Comparison of ENCODE assay signal across 1 cellular context in genomic region chr17:76193616-76194015, GRCh38.
A peak's percentile ranks its signal among the peaks of the same experiment; 100 is the strongest.
TF ChIP-seq lines count a peak whose summit lies in the region.

No MANE protein-coding gene starts in this region.

TF ChIP-seq in K562, 482 proteins besides CTCF, POLR2A, EP300 and RAD21 (continued from another document and continues in another):
- TF ChIP-seq ATF3 (IDR thresholded peaks at IDR 0.05) (no peak), ATF3 (CRISPR knock-in tag; conservative IDR thresholded peaks at IDR 0.05) (no peak), NKRF (IDR thresholded peaks at IDR 0.05; ENCODE audit: borderline replicate concordance) (no peak), KLF16 (IDR thresholded peaks at IDR 0.05) (no peak), HNRNPLL (IDR thresholded peaks at IDR 0.05; ENCODE audit: low read depth, low read length, poor library complexity, severe bottlenecking) (no peak), SETDB1 (IDR thresholded peaks at IDR 0.05; ENCODE audit: low read length) (no peak), NONO (IDR thresholded peaks at IDR 0.05; ENCODE audit: low read depth in 2 of 2, low read length in 1 of 2) (no peak), GATA2 (CRISPR knock-in tag; IDR thresholded peaks at IDR 0.05) (0 out of 2 replicates have a peak, but pooled peaks have one; percentile 38), ZNF239 (CRISPR knock-in tag; IDR thresholded peaks at IDR 0.05) (no peak), TAF7 (tag; IDR thresholded peaks at IDR 0.05) (no peak), PCBP2 (IDR thresholded peaks at IDR 0.05; ENCODE audit: low read depth, low read length, poor library complexity, severe bottlenecking) (no peak), TCF7 (IDR thresholded peaks at IDR 0.05; ENCODE audit: borderline replicate concordance) (no peak), RHOXF2B (CRISPR knock-in tag; conservative IDR thresholded peaks at IDR 0.05) (no peak), MYC (IDR thresholded peaks at IDR 0.05; ENCODE audit: low read depth, low read length) (0 out of 2 replicates have a peak, but pooled peaks have one; percentile 15), MYC (CRISPR knock-in tag; IDR thresholded peaks at IDR 0.05; ENCODE audit: borderline replicate concordance, low read depth) (no peak), SMAD4 (CRISPR knock-in tag; conservative IDR thresholded peaks at IDR 0.05) (no peak), ZNF263 (CRISPR knock-in tag; IDR thresholded peaks at IDR 0.05; ENCODE audit: borderline replicate concordance) (no peak), CTBP1 (IDR thresholded peaks at IDR 0.05; ENCODE audit: borderline replicate concordance) (peak; percentile 93), ZFP91 (CRISPR knock-in tag; IDR thresholded peaks at IDR 0.05) (no peak), ZBTB1 (CRISPR knock-in tag; IDR thresholded peaks at IDR 0.05; ENCODE audit: borderline replicate concordance, low read depth) (no peak), PHB2 (IDR thresholded peaks at IDR 0.05; ENCODE audit: low read depth) (no peak), MAFK (IDR thresholded peaks at IDR 0.05; ENCODE audit: low read length) (no peak), POLR3A (IDR thresholded peaks at IDR 0.05; ENCODE audit: borderline replicate concordance, extremely low read depth, insufficient read depth, insufficient read length) (no peak), IFI16 (CRISPR knock-in tag; IDR thresholded peaks at IDR 0.05) (no peak), MIER1 (IDR thresholded peaks at IDR 0.05; ENCODE audit: low read depth) (no peak), HBP1 (CRISPR knock-in tag; IDR thresholded peaks at IDR 0.05) (no peak), ZNF354B (CRISPR knock-in tag; IDR thresholded peaks at IDR 0.05) (no peak)
- TF ChIP-seq, protein P1, sequence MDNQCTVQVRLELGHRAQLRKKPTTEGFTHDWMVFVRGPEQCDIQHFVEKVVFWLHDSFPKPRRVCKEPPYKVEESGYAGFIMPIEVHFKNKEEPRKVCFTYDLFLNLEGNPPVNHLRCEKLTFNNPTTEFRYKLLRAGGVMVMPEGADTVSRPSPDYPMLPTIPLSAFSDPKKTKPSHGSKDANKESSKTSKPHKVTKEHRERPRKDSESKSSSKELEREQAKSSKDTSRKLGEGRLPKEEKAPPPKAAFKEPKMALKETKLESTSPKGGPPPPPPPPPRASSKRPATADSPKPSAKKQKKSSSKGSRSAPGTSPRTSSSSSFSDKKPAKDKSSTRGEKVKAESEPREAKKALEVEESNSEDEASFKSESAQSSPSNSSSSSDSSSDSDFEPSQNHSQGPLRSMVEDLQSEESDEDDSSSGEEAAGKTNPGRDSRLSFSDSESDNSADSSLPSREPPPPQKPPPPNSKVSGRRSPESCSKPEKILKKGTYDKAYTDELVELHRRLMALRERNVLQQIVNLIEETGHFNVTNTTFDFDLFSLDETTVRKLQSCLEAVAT (IDR thresholded peaks at IDR 0.05) = no peak
- TF ChIP-seq, protein P2, sequence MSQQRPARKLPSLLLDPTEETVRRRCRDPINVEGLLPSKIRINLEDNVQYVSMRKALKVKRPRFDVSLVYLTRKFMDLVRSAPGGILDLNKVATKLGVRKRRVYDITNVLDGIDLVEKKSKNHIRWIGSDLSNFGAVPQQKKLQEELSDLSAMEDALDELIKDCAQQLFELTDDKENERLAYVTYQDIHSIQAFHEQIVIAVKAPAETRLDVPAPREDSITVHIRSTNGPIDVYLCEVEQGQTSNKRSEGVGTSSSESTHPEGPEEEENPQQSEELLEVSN (IDR thresholded peaks at IDR 0.05; ENCODE audit: borderline replicate concordance in 1 of 2, extremely low read depth in 1 of 2, insufficient read depth in 1 of 2, insufficient read length in 1 of 2, low read depth in 1 of 2, low read length in 1 of 2, poor library complexity in 1 of 2, severe bottlenecking in 1 of 2) = no peak
- TF ChIP-seq, protein P3, sequence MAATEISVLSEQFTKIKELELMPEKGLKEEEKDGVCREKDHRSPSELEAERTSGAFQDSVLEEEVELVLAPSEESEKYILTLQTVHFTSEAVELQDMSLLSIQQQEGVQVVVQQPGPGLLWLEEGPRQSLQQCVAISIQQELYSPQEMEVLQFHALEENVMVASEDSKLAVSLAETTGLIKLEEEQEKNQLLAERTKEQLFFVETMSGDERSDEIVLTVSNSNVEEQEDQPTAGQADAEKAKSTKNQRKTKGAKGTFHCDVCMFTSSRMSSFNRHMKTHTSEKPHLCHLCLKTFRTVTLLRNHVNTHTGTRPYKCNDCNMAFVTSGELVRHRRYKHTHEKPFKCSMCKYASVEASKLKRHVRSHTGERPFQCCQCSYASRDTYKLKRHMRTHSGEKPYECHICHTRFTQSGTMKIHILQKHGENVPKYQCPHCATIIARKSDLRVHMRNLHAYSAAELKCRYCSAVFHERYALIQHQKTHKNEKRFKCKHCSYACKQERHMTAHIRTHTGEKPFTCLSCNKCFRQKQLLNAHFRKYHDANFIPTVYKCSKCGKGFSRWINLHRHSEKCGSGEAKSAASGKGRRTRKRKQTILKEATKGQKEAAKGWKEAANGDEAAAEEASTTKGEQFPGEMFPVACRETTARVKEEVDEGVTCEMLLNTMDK (IDR thresholded peaks at IDR 0.05; ENCODE audit: borderline replicate concordance, insufficient read depth, low read depth, low read length, poor library complexity, severe bottlenecking) = no peak
- TF ChIP-seq, protein P4, sequence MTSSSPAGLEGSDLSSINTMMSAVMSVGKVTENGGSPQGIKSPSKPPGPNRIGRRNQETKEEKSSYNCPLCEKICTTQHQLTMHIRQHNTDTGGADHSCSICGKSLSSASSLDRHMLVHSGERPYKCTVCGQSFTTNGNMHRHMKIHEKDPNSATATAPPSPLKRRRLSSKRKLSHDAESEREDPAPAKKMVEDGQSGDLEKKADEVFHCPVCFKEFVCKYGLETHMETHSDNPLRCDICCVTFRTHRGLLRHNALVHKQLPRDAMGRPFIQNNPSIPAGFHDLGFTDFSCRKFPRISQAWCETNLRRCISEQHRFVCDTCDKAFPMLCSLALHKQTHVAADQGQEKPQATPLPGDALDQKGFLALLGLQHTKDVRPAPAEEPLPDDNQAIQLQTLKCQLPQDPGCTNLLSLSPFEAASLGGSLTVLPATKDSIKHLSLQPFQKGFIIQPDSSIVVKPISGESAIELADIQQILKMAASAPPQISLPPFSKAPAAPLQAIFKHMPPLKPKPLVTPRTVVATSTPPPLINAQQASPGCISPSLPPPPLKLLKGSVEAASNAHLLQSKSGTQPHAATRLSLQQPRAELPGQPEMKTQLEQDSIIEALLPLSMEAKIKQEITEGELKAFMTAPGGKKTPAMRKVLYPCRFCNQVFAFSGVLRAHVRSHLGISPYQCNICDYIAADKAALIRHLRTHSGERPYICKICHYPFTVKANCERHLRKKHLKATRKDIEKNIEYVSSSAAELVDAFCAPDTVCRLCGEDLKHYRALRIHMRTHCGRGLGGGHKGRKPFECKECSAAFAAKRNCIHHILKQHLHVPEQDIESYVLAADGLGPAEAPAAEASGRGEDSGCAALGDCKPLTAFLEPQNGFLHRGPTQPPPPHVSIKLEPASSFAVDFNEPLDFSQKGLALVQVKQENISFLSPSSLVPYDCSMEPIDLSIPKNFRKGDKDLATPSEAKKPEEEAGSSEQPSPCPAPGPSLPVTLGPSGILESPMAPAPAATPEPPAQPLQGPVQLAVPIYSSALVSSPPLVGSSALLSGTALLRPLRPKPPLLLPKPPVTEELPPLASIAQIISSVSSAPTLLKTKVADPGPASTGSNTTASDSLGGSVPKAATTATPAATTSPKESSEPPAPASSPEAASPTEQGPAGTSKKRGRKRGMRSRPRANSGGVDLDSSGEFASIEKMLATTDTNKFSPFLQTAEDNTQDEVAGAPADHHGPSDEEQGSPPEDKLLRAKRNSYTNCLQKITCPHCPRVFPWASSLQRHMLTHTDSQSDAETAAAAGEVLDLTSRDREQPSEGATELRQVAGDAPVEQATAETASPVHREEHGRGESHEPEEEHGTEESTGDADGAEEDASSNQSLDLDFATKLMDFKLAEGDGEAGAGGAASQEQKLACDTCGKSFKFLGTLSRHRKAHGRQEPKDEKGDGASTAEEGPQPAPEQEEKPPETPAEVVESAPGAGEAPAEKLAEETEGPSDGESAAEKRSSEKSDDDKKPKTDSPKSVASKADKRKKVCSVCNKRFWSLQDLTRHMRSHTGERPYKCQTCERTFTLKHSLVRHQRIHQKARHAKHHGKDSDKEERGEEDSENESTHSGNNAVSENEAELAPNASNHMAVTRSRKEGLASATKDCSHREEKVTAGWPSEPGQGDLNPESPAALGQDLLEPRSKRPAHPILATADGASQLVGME (CRISPR knock-in tag; IDR thresholded peaks at IDR 0.05) = 0 out of 2 replicates have a peak, but pooled peaks have one; percentile 55
- TF ChIP-seq, protein P5, sequence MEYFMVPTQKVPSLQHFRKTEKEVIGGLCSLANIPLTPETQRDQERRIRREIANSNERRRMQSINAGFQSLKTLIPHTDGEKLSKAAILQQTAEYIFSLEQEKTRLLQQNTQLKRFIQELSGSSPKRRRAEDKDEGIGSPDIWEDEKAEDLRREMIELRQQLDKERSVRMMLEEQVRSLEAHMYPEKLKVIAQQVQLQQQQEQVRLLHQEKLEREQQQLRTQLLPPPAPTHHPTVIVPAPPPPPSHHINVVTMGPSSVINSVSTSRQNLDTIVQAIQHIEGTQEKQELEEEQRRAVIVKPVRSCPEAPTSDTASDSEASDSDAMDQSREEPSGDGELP (CRISPR knock-in tag; IDR thresholded peaks at IDR 0.05; ENCODE audit: borderline replicate concordance) = no peak
- TF ChIP-seq, protein P6, sequence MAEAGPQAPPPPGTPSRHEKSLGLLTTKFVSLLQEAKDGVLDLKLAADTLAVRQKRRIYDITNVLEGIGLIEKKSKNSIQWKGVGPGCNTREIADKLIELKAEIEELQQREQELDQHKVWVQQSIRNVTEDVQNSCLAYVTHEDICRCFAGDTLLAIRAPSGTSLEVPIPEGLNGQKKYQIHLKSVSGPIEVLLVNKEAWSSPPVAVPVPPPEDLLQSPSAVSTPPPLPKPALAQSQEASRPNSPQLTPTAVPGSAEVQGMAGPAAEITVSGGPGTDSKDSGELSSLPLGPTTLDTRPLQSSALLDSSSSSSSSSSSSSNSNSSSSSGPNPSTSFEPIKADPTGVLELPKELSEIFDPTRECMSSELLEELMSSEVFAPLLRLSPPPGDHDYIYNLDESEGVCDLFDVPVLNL (CRISPR knock-in tag; IDR thresholded peaks at IDR 0.05; ENCODE audit: low read depth) = no peak
- TF ChIP-seq, protein P7, sequence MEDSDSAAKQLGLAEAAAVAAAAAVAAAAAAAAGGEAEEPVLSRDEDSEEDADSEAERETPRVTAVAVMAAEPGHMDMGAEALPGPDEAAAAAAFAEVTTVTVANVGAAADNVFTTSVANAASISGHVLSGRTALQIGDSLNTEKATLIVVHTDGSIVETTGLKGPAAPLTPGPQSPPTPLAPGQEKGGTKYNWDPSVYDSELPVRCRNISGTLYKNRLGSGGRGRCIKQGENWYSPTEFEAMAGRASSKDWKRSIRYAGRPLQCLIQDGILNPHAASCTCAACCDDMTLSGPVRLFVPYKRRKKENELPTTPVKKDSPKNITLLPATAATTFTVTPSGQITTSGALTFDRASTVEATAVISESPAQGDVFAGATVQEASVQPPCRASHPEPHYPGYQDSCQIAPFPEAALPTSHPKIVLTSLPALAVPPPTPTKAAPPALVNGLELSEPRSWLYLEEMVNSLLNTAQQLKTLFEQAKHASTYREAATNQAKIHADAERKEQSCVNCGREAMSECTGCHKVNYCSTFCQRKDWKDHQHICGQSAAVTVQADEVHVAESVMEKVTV (CRISPR knock-in tag; IDR thresholded peaks at IDR 0.05) = no peak
- TF ChIP-seq, protein P8, sequence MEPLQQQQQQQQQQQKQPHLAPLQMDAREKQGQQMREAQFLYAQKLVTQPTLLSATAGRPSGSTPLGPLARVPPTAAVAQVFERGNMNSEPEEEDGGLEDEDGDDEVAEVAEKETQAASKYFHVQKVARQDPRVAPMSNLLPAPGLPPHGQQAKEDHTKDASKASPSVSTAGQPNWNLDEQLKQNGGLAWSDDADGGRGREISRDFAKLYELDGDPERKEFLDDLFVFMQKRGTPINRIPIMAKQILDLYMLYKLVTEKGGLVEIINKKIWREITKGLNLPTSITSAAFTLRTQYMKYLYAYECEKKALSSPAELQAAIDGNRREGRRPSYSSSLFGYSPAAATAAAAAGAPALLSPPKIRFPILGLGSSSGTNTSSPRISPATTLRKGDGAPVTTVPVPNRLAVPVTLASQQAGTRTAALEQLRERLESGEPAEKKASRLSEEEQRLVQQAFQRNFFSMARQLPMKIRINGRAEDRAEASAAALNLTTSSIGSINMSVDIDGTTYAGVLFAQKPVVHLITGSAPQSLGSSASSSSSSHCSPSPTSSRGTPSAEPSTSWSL (CRISPR knock-in tag; IDR thresholded peaks at IDR 0.05; ENCODE audit: borderline replicate concordance) = no peak
